Comparison of ENCODE assay signal across 8 cellular contexts in the genomic region with DNA sequence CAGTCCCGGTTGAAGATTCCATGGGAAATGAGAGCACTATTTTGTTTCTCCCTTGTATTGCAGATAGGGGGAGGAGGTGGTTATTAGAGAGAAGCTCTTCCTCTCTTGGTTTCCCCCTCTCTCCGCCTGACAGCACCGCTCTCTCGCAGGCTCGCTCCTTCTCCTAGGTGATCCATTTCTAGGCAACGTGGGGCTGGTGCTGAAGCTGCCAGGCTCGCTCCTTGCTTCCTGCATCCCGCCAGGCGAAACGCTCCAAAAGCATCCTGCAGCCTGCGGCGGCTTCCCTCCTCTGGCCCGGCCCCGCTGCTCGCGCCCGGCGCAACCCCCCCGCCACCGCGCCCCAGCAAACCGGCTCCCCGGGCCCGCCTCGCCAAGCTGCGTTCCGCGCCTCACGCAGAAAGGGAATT. TPM values are rescaled to one million over a fixed set of nuclear protein-coding genes. Genes with fewer than 3 reads are reported as not detected.
DNase-seq lines count a peak whose midpoint lies in the region; ATAC-seq and TF ChIP-seq lines count a peak whose summit lies in the region.

A gene (plus strand): TSS at position 346 of the 407 bp plus-strand sequence.

- H3K27ac Mint-ChIP-seq in stimulated activated naive B cell treated with anti-CD40 and anti-IgM and Interleukin-4, amounts not matched to agents 10 μg/mL and 1 μg/mL and 100 μg/mL, for 72 hours = no peak within 1 kb of the TSS
- H3K27ac Mint-ChIP-seq in HFFc6 = no peak within 1 kb of the TSS

- peaks cover 32 to 44% of the 10 kb centered on the region in 2 donors for H3K27me3 Mint-ChIP-seq in stimulated activated naive B cell treated with anti-CD40 and anti-IgM and Interleukin-4, amounts not matched to agents 10 μg/mL and 1 μg/mL and 100 μg/mL, for 72 hours
- H3K27me3 Mint-ChIP-seq in HFFc6 (ENCODE audit: insufficient read depth) = peaks cover 20% of the 10 kb centered on the region; the same call in 1 of the 2 replicates

- H3K4me3 Mint-ChIP-seq in stimulated activated naive B cell treated with anti-CD40 and anti-IgM and Interleukin-4, amounts not matched to agents 10 μg/mL and 1 μg/mL and 100 μg/mL, for 72 hours = peak within 1 kb of the TSS; percentile 47 to 58
- no peak within 1 kb of the TSS; the same call in 1 of the 2 replicates for H3K4me3 Mint-ChIP-seq in HFFc6

- DNase-seq in HS-5 (ENCODE audit: low read depth) = peak; percentile 23
- peak in 50 of 51 donors; percentile 4 to 86 (median 51) for DNase-seq in hypothalamus (lab: John Stamatoyannopoulos, UW)
- no peak for DNase-seq in stimulated activated naive B cell treated with anti-CD40 and anti-IgM and Interleukin-4, amounts not matched to agents 10 μg/mL and 1 μg/mL and 100 μg/mL, for 72 hours
- DNase-seq in epidermal melanocyte (ENCODE audit: insufficient read length, low spot score) = no peak
- DNase-seq in HFFc6 = no peak
- no peak for DNase-seq in stimulated activated CD4-positive, alpha-beta T cell treated with anti-CD3 and anti-CD28 coated beads, Interleukin-4, amount 100 ng/mL, for 1 hour

- H3K9me3 Mint-ChIP-seq in stimulated activated naive B cell treated with anti-CD40 and anti-IgM and Interleukin-4, amounts not matched to agents 10 μg/mL and 1 μg/mL and 100 μg/mL, for 72 hours = no peaks in the 10 kb centered on the region
- H3K9me3 Mint-ChIP-seq in HFFc6 = no peaks in the 10 kb centered on the region; the same call in 1 of the 2 replicates

- H3K4me1 Mint-ChIP-seq in stimulated activated naive B cell treated with anti-CD40 and anti-IgM and Interleukin-4, amounts not matched to agents 10 μg/mL and 1 μg/mL and 100 μg/mL, for 72 hours = peaks cover 9 to 17% of the 10 kb centered on the region in 2 donors
- peaks cover 7% of the 10 kb centered on the region; the same call in 1 of the 2 replicates for H3K4me1 Mint-ChIP-seq in HFFc6 (ENCODE audit: low read depth)

- peak in 1 of 2 donors; percentile 29 for ATAC-seq in stimulated activated naive B cell treated with anti-CD40 and anti-IgM and Interleukin-4, amounts not matched to agents 10 μg/mL and 1 μg/mL and 100 μg/mL, for 72 hours (replicated peaks)
- ATAC-seq in GM21576 (IDR thresholded peaks at IDR 0.05; ENCODE audit: unreplicated experiment) = no peak

- TF ChIP-seq CTCF in VCaP (conservative IDR thresholded peaks at IDR 0.05) (peak; percentile 13; the same call in 1 of the 2 replicates), HFFc6 (IDR thresholded peaks at IDR 0.05) (no peak)

- no peaks in the 10 kb centered on the region for H3K36me3 Mint-ChIP-seq in stimulated activated naive B cell treated with anti-CD40 and anti-IgM and Interleukin-4, amounts not matched to agents 10 μg/mL and 1 μg/mL and 100 μg/mL, for 72 hours
- H3K36me3 Mint-ChIP-seq in HFFc6 (ENCODE audit: low read depth) = no peaks in the 10 kb centered on the region

- no peak within 1 kb of the TSS for H3K27ac ChIP-seq in VCaP

RNA-seq across cellular contexts. Expression of the gene that starts here (rescaled TPM):
- not detected for total RNA-seq in HFFc6 (2021; fragmentation: NEBNext Ultra II Directional; extraction: Animal tissue kit (Norgen Biotek cat#: 25700))

Comparison
In these comparisons a context has a peak if more than half of its experiments do, and no peak if none do; other contexts are left out.
1. DNase-seq: peak in HS-5 (single experiment) and hypothalamus (50 of 51); none in stimulated activated naive B cell treated with anti-CD40 and anti-IgM and Interleukin-4, amounts not matched to agents 10 μg/mL and 1 μg/mL and 100 μg/mL, for 72 hours (single experiment), epidermal melanocyte (single experiment), HFFc6 (single experiment) and stimulated activated CD4-positive, alpha-beta T cell treated with anti-CD3 and anti-CD28 coated beads, Interleukin-4, amount 100 ng/mL, for 1 hour (single experiment).